8 cellular contexts compared by ENCODE assay signal in the genomic region with DNA sequence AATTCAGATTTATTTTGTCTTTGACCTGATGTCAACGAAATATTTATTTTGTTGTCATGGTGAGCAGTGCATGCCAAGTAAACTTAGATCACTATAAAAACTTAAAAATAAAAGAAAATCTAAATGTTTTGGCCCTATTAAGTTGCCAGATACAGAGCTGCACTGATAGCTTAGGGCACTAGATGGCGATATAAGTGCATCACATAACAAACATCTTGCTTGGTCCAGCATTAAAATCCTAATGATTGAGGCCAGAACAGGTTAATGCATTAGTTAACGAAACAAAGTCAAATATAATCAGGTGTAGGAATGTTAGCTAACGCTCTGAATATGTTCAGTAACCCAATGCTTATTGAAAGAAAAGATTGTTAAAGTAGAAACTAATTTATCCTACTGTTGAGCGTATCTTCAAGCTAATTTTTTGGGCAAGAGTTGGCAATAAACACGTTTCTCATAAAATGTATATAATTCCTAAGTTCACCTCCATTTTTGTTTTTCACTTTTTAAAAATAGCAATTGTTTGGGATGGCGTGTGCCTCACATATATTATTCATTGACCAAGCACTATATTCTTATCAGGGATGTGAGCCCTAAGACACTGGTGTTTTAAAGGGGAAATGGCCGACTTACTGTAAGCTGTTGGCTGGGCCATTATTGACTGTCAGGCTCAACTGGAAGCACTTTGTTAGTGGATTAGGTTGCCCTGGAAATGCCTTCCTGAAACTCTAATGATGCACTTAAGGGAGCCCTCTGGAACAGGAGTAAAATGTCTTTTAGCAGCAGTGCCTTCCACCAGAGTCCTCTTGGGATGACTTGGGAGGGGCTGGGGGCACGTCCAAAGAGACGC. TPM values are rescaled to one million over a fixed set of nuclear protein-coding genes. Genes with fewer than 3 reads are reported as not detected.
DNase-seq lines count a peak whose midpoint lies in the region; ATAC-seq and TF ChIP-seq lines count a peak whose summit lies in the region.

No MANE protein-coding gene starts in this region.

- H3K4me2 ChIP-seq in GM23248 (ENCODE audit: unreplicated experiment), result no peak overlapping the region

- no peak overlapping the region for H3K4me3 ChIP-seq in GM23248
- H3K4me3 ChIP-seq in LNCaP clone FGC (ENCODE audit: low read depth, low read length), result no peak overlapping the region
- H3K4me3 ChIP-seq in SJSA1, result no peak overlapping the region
- H3K4me3 ChIP-seq in coronary artery, result no peak overlapping the region
- H3K4me3 ChIP-seq in liver (ENCODE audit: low read depth in 1 of 3, low read length in 3 of 3), result no peak overlapping the region
- H3K4me3 ChIP-seq in upper lobe of right lung, result no peak overlapping the region

- H3K79me2 ChIP-seq in GM23248 (ENCODE audit: insufficient read depth), result no peaks in the 10 kb centered on the region

- peaks cover 16% of the 10 kb centered on the region; the same call in 1 of the 2 replicates for H3K27me3 ChIP-seq in GM23248 (replicated peaks; ENCODE audit: insufficient read depth)
- H3K27me3 ChIP-seq in SJSA1 (replicated peaks), result peaks cover 42% of the 10 kb centered on the region
- peaks cover 0 to 10% (median 0%) of the 10 kb centered on the region in 4 donors for H3K27me3 ChIP-seq in liver (ENCODE audit: control insufficient read depth in 4 of 4, insufficient read depth in 4 of 4, low read length in 3 of 4)
- peaks cover 22% of the 10 kb centered on the region for H3K27me3 ChIP-seq in upper lobe of right lung

- ATAC-seq in upper lobe of right lung, result peak; percentile 86

- 0 out of 2 replicates have a peak, but pooled peaks cover 6% of the 10 kb centered on the region for H3F3A ChIP-seq in GM23248 (ENCODE audit: insufficient read depth)

- TF ChIP-seq RAD21 in liver (IDR thresholded peaks at IDR 0.05), result peak; percentile 95 to 96

- H2AFZ ChIP-seq in GM23248, result peak overlapping the region; percentile 10; the same call in 1 of the 2 replicates

- H3K4me1 ChIP-seq in GM23248 (ENCODE audit: insufficient read depth) (peaks cover 15% of the 10 kb centered on the region), SJSA1 (replicated peaks) (peaks cover 19% of the 10 kb centered on the region), liver (ENCODE audit: control insufficient read depth in 4 of 4, insufficient read depth in 4 of 4, low read length in 3 of 4) (peaks cover 0 to 1% (median 0%) of the 10 kb centered on the region in 4 donors), upper lobe of right lung (no peaks in the 10 kb centered on the region)

- H3K36me3 ChIP-seq in GM23248 (ENCODE audit: low read depth) (no peaks in the 10 kb centered on the region), SJSA1 (no peaks in the 10 kb centered on the region), liver (ENCODE audit: control insufficient read depth in 4 of 4, insufficient read depth in 3 of 4, low read depth in 1 of 4, low read length in 3 of 4) (no peaks in the 10 kb centered on the region), upper lobe of right lung (no peaks in the 10 kb centered on the region)

- no peaks in the 10 kb centered on the region for H4K20me1 ChIP-seq in GM23248 (ENCODE audit: insufficient read depth)

- 27 to 32% methylated on average over 10 of the region's 10 CpGs for WGBS in GM23248 (ENCODE audit: low coverage in 1 of 2, low lambda C conversion rate in 2 of 2, missing lambda C conversion rate in 2 of 2), 2 experiments
- WGBS in liver, result 33% methylated on average over 10 of the region's 10 CpGs

- TF ChIP-seq CTCF in LNCaP clone FGC (IDR thresholded peaks at IDR 0.05; ENCODE audit: control insufficient read depth, extremely low read depth, insufficient read depth), result peak; percentile 88
- TF ChIP-seq CTCF in coronary artery (IDR thresholded peaks at IDR 0.05), result peak; percentile 73
- peak; percentile 96 for TF ChIP-seq CTCF in liver (IDR thresholded peaks at IDR 0.05; ENCODE audit: low read depth, low read length, missing input control)
- TF ChIP-seq CTCF in upper lobe of right lung (IDR thresholded peaks at IDR 0.05), result peak; percentile 94

- intact Hi-C loops in upper lobe of right lung (cut with DNase I), result no loop called here

- no peaks in the 10 kb centered on the region for H3K9me3 ChIP-seq in GM23248 (ENCODE audit: low read depth)
- no peaks in the 10 kb centered on the region for H3K9me3 ChIP-seq in SJSA1 (replicated peaks)
- H3K9me3 ChIP-seq in liver (ENCODE audit: control insufficient read depth in 4 of 4, low read length in 3 of 4), result no peaks in the 10 kb centered on the region
- H3K9me3 ChIP-seq in upper lobe of right lung, result no peaks in the 10 kb centered on the region

- peak; percentile 43 for DNase-seq in stimulated activated CD4-positive, alpha-beta T cell treated with anti-CD3 and anti-CD28 coated beads, Interleukin-15, amount 100 ng/mL, for 24 hours
- DNase-seq in stimulated activated CD4-positive, alpha-beta T cell treated with anti-CD3 and anti-CD28 coated beads, Interleukin-4, amount 100 ng/mL, for 1 hour, result no peak
- DNase-seq in GM23248, result peak; percentile 75
- DNase-seq in LNCaP clone FGC (ENCODE audit: low read depth), result peak; percentile 34
- DNase-seq in SJSA1 (ENCODE audit: low read depth in 1 of 2, low spot score in 2 of 2), result peak; percentile 61 to 63
- DNase-seq in coronary artery (ENCODE audit: low spot score), result no peak
- no peak for DNase-seq in upper lobe of right lung

- H3K27ac ChIP-seq in GM23248 (no peak overlapping the region), SJSA1 (no peak overlapping the region), coronary artery (no peak overlapping the region), liver (ENCODE audit: low read depth in 1 of 2, low read length in 2 of 2) (no peak overlapping the region), upper lobe of right lung (no peak overlapping the region)

- H3K9ac ChIP-seq in GM23248 (no peak overlapping the region), liver (ENCODE audit: low read depth in 1 of 2, low read length in 2 of 2) (no peak overlapping the region)

- H3K9me2 ChIP-seq in GM23248 (ENCODE audit: insufficient read depth), result no peaks in the 10 kb centered on the region

- in situ Hi-C loops in GM23248 (cut with MboI), result loop anchor here (10.0 to 25.0 kb wide), 4 partner anchors 1141 to 1858 kb away; no protein-coding TSS in a partner anchor

TF ChIP-seq in liver, 16 proteins besides CTCF, POLR2A, EP300 and RAD21:
- no peak for TF ChIP-seq TAF1 (conservative IDR thresholded peaks at IDR 0.05)
- TF ChIP-seq SP1 (IDR thresholded peaks at IDR 0.05), result no peak
- TF ChIP-seq, protein P1, sequence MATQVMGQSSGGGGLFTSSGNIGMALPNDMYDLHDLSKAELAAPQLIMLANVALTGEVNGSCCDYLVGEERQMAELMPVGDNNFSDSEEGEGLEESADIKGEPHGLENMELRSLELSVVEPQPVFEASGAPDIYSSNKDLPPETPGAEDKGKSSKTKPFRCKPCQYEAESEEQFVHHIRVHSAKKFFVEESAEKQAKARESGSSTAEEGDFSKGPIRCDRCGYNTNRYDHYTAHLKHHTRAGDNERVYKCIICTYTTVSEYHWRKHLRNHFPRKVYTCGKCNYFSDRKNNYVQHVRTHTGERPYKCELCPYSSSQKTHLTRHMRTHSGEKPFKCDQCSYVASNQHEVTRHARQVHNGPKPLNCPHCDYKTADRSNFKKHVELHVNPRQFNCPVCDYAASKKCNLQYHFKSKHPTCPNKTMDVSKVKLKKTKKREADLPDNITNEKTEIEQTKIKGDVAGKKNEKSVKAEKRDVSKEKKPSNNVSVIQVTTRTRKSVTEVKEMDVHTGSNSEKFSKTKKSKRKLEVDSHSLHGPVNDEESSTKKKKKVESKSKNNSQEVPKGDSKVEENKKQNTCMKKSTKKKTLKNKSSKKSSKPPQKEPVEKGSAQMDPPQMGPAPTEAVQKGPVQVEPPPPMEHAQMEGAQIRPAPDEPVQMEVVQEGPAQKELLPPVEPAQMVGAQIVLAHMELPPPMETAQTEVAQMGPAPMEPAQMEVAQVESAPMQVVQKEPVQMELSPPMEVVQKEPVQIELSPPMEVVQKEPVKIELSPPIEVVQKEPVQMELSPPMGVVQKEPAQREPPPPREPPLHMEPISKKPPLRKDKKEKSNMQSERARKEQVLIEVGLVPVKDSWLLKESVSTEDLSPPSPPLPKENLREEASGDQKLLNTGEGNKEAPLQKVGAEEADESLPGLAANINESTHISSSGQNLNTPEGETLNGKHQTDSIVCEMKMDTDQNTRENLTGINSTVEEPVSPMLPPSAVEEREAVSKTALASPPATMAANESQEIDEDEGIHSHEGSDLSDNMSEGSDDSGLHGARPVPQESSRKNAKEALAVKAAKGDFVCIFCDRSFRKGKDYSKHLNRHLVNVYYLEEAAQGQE (IDR thresholded peaks at IDR 0.05), result peak; percentile 42
- no peak for TF ChIP-seq JUND (IDR thresholded peaks at IDR 0.05)

RNA-seq across cellular contexts. Expression of a gene that starts 33.3 kb away (rescaled TPM):
- total RNA-seq in GM23248 (2014; rRNA removed; shearing (Covaris generic)), result 0.65 and 1.0 TPM in 2 replicates
- 0.25 and 0.34 TPM in 2 replicates for polyA plus RNA-seq in GM23248 (2016; fragmentation: Nextera tagmentation; extraction: Ambion mirVana)
- total RNA-seq in SJSA1 (2014; rRNA removed; shearing (Covaris generic)), result under 0.01 and 0.08 TPM in 2 replicates
- under 1 TPM; under 0.01 to 0.05 TPM for total RNA-seq in liver
- under 1 TPM in 1 of 2 donors, not detected in 1; 0.01 TPM for polyA plus RNA-seq in liver
- total RNA-seq in upper lobe of right lung, result 5.1 TPM

RNA-seq across cellular contexts. Expression of a gene that starts 33.5 kb away (rescaled TPM):
- total RNA-seq in GM23248 (2014; rRNA removed; shearing (Covaris generic)), result 174 and 201 TPM in 2 replicates
- polyA plus RNA-seq in GM23248 (2016; fragmentation: Nextera tagmentation; extraction: Ambion mirVana), result 235 and 236 TPM in 2 replicates
- 117 and 121 TPM in 2 replicates for total RNA-seq in SJSA1 (2014; rRNA removed; shearing (Covaris generic))
- total RNA-seq in liver, result 10 to 100 TPM; 19.6 to 43.1 TPM
- polyA plus RNA-seq in liver, result 10 to 100 TPM; 18.7 to 21.5 TPM
- 47.6 TPM for total RNA-seq in upper lobe of right lung

Comparison
In these comparisons a context has a peak if more than half of its experiments do, and no peak if none do; other contexts are left out.
1. DNase-seq: peak in stimulated activated CD4-positive, alpha-beta T cell treated with anti-CD3 and anti-CD28 coated beads, Interleukin-15, amount 100 ng/mL, for 24 hours (single experiment), GM23248 (single experiment), LNCaP clone FGC (single experiment) and SJSA1 (2 of 2); none in stimulated activated CD4-positive, alpha-beta T cell treated with anti-CD3 and anti-CD28 coated beads, Interleukin-4, amount 100 ng/mL, for 1 hour (single experiment), coronary artery (single experiment) and upper lobe of right lung (single experiment).
2. Peak in every context shown above with its lines, with median percentiles within 50 percentile points of each other: CTCF ChIP-seq.